Comparison of ENCODE assay signal across 10 cellular contexts in genomic region chr1:43976045-43976444, GRCh38. TPM values are rescaled to one million over a fixed set of nuclear protein-coding genes. Genes with fewer than 3 reads are reported as not detected.
DNase-seq lines count a peak whose midpoint lies in the region; ATAC-seq, FAIRE-seq and TF ChIP-seq lines count a peak whose summit lies in the region.
"Had no signal": no experiment of that assay in that cellular context is flagged by ENCODE, and none has a peak within 500 bp of the region (broad histone marks: within the 10 kb centered on the region; RNA-seq: fewer than 3 reads in every experiment).

No MANE protein-coding gene starts in this region.

- H3K4me1 ChIP-seq in astrocyte (ENCODE audit: insufficient read depth, low read length) (peaks cover 45% of the 10 kb centered on the region), lower lobe of right lung (peaks cover 56% of the 10 kb centered on the region), upper lobe of right lung (peaks cover 32% of the 10 kb centered on the region)

- H3K36me3 ChIP-seq in astrocyte (ENCODE audit: insufficient read depth, low read length) (peaks cover 22% of the 10 kb centered on the region), lower lobe of right lung (peaks cover 40% of the 10 kb centered on the region), upper lobe of right lung (peaks cover 36% of the 10 kb centered on the region)

- peaks cover 36% of the 10 kb centered on the region for H3K36me3 Mint-ChIP-seq in activated naive CD4-positive, alpha-beta T cell treated with anti-CD3 and anti-CD28 coated beads, Interleukin-2, amount 10 ng/mL, durations not matched to agents 7 days and 5 days
- H3K36me3 Mint-ChIP-seq in astrocyte (ENCODE audit: low read depth, unreplicated experiment): peaks cover 19% of the 10 kb centered on the region

- H3K4me1 Mint-ChIP-seq in activated naive CD4-positive, alpha-beta T cell treated with anti-CD3 and anti-CD28 coated beads, Interleukin-2, amount 10 ng/mL, durations not matched to agents 7 days and 5 days: peaks cover 60% of the 10 kb centered on the region
- H3K4me1 Mint-ChIP-seq in astrocyte (ENCODE audit: low read depth, unreplicated experiment): peaks cover 34% of the 10 kb centered on the region

- H3K27me3 Mint-ChIP-seq in activated naive CD4-positive, alpha-beta T cell treated with anti-CD3 and anti-CD28 coated beads, Interleukin-2, amount 10 ng/mL, durations not matched to agents 7 days and 5 days: peaks cover 11% of the 10 kb centered on the region
- no peaks in the 10 kb centered on the region for H3K27me3 Mint-ChIP-seq in astrocyte (ENCODE audit: low read depth, unreplicated experiment)

- H3K9ac ChIP-seq in astrocyte (ENCODE audit: low read length): peak overlapping the region; percentile 90

- H2AFZ ChIP-seq in astrocyte (ENCODE audit: low read depth, low read length): no peak overlapping the region

- no peak for FAIRE-seq in astrocyte (lab: Jason Lieb, UNC)
- FAIRE-seq: colon, G401.6 had no signal

- peaks cover 63% of the 10 kb centered on the region for H3K79me2 ChIP-seq in astrocyte (ENCODE audit: insufficient read depth, low read length)

- H3K27ac Mint-ChIP-seq in activated naive CD4-positive, alpha-beta T cell treated with anti-CD3 and anti-CD28 coated beads, Interleukin-2, amount 10 ng/mL, durations not matched to agents 7 days and 5 days: peak overlapping the region; percentile 91
- H3K27ac Mint-ChIP-seq in astrocyte (ENCODE audit: unreplicated experiment): peak overlapping the region; percentile 81

- DNase-seq in activated naive CD4-positive, alpha-beta T cell treated with anti-CD3 and anti-CD28 coated beads, Interleukin-2, amount 10 ng/mL, durations not matched to agents 7 days and 5 days: no peak
- no peak for DNase-seq in activated naive CD4-positive, alpha-beta T cell (lab: John Stamatoyannopoulos, UW)
- DNase-seq in astrocyte (ENCODE audit: low read depth): no peak
- DNase-seq in lower lobe of right lung: no peak
- DNase-seq in upper lobe of right lung: no peak
- DNase-seq in NCI-H748 treated with DMSO at 0.1 percent for 48 hours (lab: John Stamatoyannopoulos, UW): no peak

- peak overlapping the region; percentile 97 for H3K4me2 ChIP-seq in astrocyte (ENCODE audit: low read length)

- H3K4me3 ChIP-seq in astrocyte (ENCODE audit: insufficient read depth, low read depth, low read length) (peak overlapping the region; percentile 80), lower lobe of right lung (peak overlapping the region; percentile 81), upper lobe of right lung (peak overlapping the region; percentile 94)

- H4K20me1 ChIP-seq in astrocyte (ENCODE audit: insufficient read depth, low read length): peaks cover 45% of the 10 kb centered on the region

- H3K4me3 Mint-ChIP-seq in activated naive CD4-positive, alpha-beta T cell treated with anti-CD3 and anti-CD28 coated beads, Interleukin-2, amount 10 ng/mL, durations not matched to agents 7 days and 5 days: peak overlapping the region; percentile 75
- peak overlapping the region; percentile 88 for H3K4me3 Mint-ChIP-seq in astrocyte (ENCODE audit: unreplicated experiment)

- intact Hi-C loops in lower lobe of right lung (cut with DNase I) (no loop called here), upper lobe of right lung (cut with DNase I) (no loop called here)

- H3K27ac ChIP-seq in astrocyte (ENCODE audit: low read depth, low read length) (peak overlapping the region; percentile 79), lower lobe of right lung (no peak overlapping the region), upper lobe of right lung (no peak overlapping the region)

- TF ChIP-seq CTCF in astrocyte (IDR thresholded peaks at IDR 0.05; ENCODE audit: insufficient read depth, low read depth, low read length) (no peak), lower lobe of right lung (IDR thresholded peaks at IDR 0.05) (no peak), upper lobe of right lung (IDR thresholded peaks at IDR 0.05) (no peak)

- no peaks in the 10 kb centered on the region for H3K9me3 Mint-ChIP-seq in activated naive CD4-positive, alpha-beta T cell treated with anti-CD3 and anti-CD28 coated beads, Interleukin-2, amount 10 ng/mL, durations not matched to agents 7 days and 5 days
- H3K9me3 Mint-ChIP-seq in astrocyte (ENCODE audit: unreplicated experiment): no peaks in the 10 kb centered on the region

- H3K9me3 ChIP-seq in astrocyte (ENCODE audit: insufficient read depth, low read depth, low read length) (no peaks in the 10 kb centered on the region), lower lobe of right lung (no peaks in the 10 kb centered on the region), upper lobe of right lung (no peaks in the 10 kb centered on the region)

- H3K27me3 ChIP-seq in astrocyte (ENCODE audit: insufficient read depth, low read length) (no peaks in the 10 kb centered on the region), lower lobe of right lung (ENCODE audit: low read depth) (no peaks in the 10 kb centered on the region), upper lobe of right lung (no peaks in the 10 kb centered on the region)

- ATAC-seq in lower lobe of right lung (no peak), upper lobe of right lung (no peak), GM18870 (IDR thresholded peaks at IDR 0.05; ENCODE audit: unreplicated experiment) (no peak), HG03565 (IDR thresholded peaks at IDR 0.05; ENCODE audit: unreplicated experiment) (no peak)

- CTCF ChIA-PET in activated naive CD4-positive, alpha-beta T cell treated with anti-CD3 and anti-CD28 coated beads, Interleukin-2, amount 10 ng/mL, durations not matched to agents 7 days and 5 days (lab: Charles Lee): interaction anchor here (0.7 to 2.2 kb wide), 3 partner anchors 14 to 41 kb away, joined by 3 to 15 read pairs (median 3); no protein-coding TSS in a partner anchor

RNA-seq across cellular contexts. Expression of gene ATP6V0B, which starts 1.3 kb away (rescaled TPM):
- total RNA-seq in astrocyte (175 and 202 TPM in 2 replicates), lower lobe of right lung (205 TPM), upper lobe of right lung (191 TPM)

RNA-seq across cellular contexts. Expression of gene B4GALT2, which starts 3.0 kb away (rescaled TPM):
- total RNA-seq in astrocyte: 56.6 and 56.9 TPM in 2 replicates
- 17.3 TPM for total RNA-seq in lower lobe of right lung
- total RNA-seq in upper lobe of right lung: 23.8 TPM

RNA-seq across cellular contexts. Expression of gene DPH2, which starts 6.2 kb away (rescaled TPM):
- total RNA-seq in astrocyte (26.9 and 31.6 TPM in 2 replicates), lower lobe of right lung (15.0 TPM), upper lobe of right lung (18.8 TPM)

RNA-seq across cellular contexts. Expression of gene CCDC24, which starts 15.4 kb away (rescaled TPM):
- total RNA-seq in astrocyte: 4.2 and 4.3 TPM in 2 replicates
- total RNA-seq in lower lobe of right lung: 10.7 TPM
- total RNA-seq in upper lobe of right lung: 5.3 TPM

RNA-seq across cellular contexts. Expression of gene IPO13, which starts 29.3 kb away (rescaled TPM):
- total RNA-seq in astrocyte (31.0 and 36.1 TPM in 2 replicates), lower lobe of right lung (28.2 TPM), upper lobe of right lung (24.9 TPM)
